In the genomic region with DNA sequence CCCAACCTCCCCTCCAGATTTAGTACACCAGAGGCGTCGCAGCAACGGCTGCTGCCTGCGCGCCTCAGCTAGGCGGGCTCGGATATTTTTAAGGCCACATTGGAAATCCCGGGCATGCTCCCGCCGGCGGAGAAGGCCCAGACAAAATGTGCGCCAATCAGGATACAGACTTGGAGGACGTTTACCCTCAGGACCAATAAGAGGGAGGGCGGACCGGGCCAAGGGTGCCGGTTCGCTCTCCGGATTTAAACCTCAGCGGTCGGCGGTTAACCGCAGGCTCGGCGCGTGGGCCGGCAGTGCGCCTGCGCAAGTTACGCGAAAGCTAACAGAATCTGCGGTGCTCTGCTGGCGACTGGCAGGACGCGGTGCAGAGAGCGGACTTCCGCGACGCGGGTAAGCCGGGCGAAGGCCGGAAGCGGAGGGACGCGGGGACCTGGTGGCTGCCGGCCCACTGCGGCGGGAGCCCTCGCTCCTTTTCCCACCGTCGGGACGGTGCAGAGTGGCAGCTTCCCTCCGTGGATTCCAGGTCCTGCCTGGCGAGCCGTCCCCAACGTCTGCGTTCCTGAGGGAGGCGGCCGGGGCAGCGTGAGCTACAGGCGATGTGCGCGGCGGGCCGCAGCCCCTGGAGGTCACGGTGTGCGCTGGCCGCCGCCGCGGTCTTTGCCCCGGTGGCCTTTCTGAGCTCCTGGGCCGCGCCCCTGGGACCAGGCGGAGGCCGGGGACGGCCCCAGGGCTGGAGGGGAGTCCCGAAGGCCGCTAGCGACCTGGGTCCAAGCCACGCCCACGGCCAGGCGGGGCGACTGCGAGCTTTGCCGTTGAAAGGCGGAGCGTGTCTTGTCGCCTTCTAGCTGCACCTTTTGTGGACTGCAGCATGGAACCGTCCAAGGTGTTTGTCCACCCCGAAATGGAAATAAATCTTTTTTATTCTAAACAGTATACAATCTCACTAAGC, we compare ENCODE assay signal across 8 cellular contexts. TPM values are rescaled to one million over a fixed set of nuclear protein-coding genes. Genes with fewer than 3 reads are reported as not detected.
DNase-seq lines count a peak whose midpoint lies in the region; ATAC-seq lines count a peak whose summit lies in the region.

HYLS1 (plus strand) TSS at position 296 of the 952 bp plus-strand sequence. CDS start 11,701 bp downstream, outside the sequence.

- DNase-seq in NCI-H146 treated with DMSO at 0.1 percent for 48 hours (lab: John Stamatoyannopoulos, UW; ENCODE audit: unreplicated experiment) (peak; percentile 73), astrocyte of the hippocampus (ENCODE audit: low read depth, low spot score) (peak; percentile 99), hepatic stellate cell (ENCODE audit: low spot score) (peak; percentile 98), renal cortical epithelial cell (ENCODE audit: low read depth) (peak; percentile 93), SK-N-DZ (ENCODE audit: low spot score) (no peak)
- DNase-seq in T-helper 2 cell treated with Interferon-gamma antibody and Interleukin-4, amounts not matched to agents 5 μg/mL and 100 μg/mL, for 36 hours (ENCODE audit: low spot score), result peak; percentile 100

- ATAC-seq in GM18499 (IDR thresholded peaks at IDR 0.05; ENCODE audit: insufficient read depth, unreplicated experiment) (peak; percentile 77), HG02884 (IDR thresholded peaks at IDR 0.05; ENCODE audit: unreplicated experiment) (peak; percentile 84)

- peaks cover 22% of the 10 kb centered on the region for H3K36me3 Mint-ChIP-seq in T-helper 2 cell treated with Interferon-gamma antibody and Interleukin-4, amounts not matched to agents 5 μg/mL and 100 μg/mL, for 36 hours (ENCODE audit: low read depth)

- no peaks in the 10 kb centered on the region for H3K9me3 Mint-ChIP-seq in T-helper 2 cell treated with Interferon-gamma antibody and Interleukin-4, amounts not matched to agents 5 μg/mL and 100 μg/mL, for 36 hours

- peaks cover 4% of the 10 kb centered on the region for H3K27me3 Mint-ChIP-seq in T-helper 2 cell treated with Interferon-gamma antibody and Interleukin-4, amounts not matched to agents 5 μg/mL and 100 μg/mL, for 36 hours (ENCODE audit: low read depth)

- peak within 1 kb of the TSS; percentile 89 for H3K4me3 Mint-ChIP-seq in T-helper 2 cell treated with Interferon-gamma antibody and Interleukin-4, amounts not matched to agents 5 μg/mL and 100 μg/mL, for 36 hours

- H3K4me1 Mint-ChIP-seq in T-helper 2 cell treated with Interferon-gamma antibody and Interleukin-4, amounts not matched to agents 5 μg/mL and 100 μg/mL, for 36 hours (ENCODE audit: low read depth), result peaks cover 43% of the 10 kb centered on the region

- peak within 1 kb of the TSS; percentile 94 for H3K27ac Mint-ChIP-seq in T-helper 2 cell treated with Interferon-gamma antibody and Interleukin-4, amounts not matched to agents 5 μg/mL and 100 μg/mL, for 36 hours

RNA-seq across cellular contexts. Expression of gene HYLS1, which starts in this region (rescaled TPM):
- total RNA-seq in renal cortical epithelial cell, result 6.2 and 12.3 TPM in 2 replicates
- not detected in 2 replicates for polyA plus RNA-seq in SK-N-DZ (2014; cell fraction: cytosol; rRNA removed)
- polyA plus RNA-seq in SK-N-DZ (2014; cell fraction: nucleus; rRNA removed), result not detected in 2 replicates
